ENCODE assay signal across 8 cellular contexts in the genomic region with DNA sequence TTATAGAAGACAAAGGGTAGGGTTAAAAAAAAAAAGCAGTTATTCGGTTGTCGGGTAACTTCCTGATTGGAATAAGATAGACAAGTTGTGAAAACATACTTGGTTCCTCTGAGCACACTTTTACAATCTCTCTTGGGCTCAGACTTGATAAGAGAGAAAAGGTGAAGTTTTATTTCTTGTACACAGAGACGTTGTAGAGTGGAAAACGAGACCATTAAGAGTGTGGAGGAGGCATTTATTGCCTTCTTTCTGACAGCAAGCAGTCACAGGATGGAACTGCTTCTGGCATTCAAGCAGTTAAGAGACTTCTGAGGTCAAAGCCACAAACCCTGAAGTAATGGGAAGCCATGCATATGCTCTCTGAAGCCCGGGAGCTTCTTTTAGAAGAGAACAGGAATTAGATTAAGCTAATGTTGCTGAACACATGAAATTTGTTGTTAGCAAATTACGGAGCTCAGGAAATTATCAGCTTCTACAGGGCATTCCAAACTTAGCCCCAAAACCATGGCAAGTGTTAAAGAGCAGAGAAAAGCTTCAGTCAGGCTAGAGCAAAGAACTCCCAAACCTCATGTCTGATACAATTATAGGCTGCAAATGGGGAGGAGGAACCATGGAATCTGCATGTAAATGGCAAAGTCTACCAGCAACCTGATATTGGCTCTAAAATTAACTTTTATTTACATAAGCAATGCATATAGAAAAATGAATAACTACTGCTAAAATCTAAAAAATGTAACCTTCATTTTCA. TPM values are rescaled to one million over a fixed set of nuclear protein-coding genes. Genes with fewer than 3 reads are reported as not detected.
DNase-seq lines count a peak whose midpoint lies in the region; TF ChIP-seq lines count a peak whose summit lies in the region.

No MANE protein-coding gene starts in this region.

- H3K4me3 ChIP-seq in mammary epithelial cell (replicated peaks in 1 of 3; ENCODE audit: insufficient read depth in 1 of 3, low read depth in 2 of 3, low read length in 3 of 3) = no peak overlapping the region
- H3K4me3 ChIP-seq in subcutaneous abdominal adipose tissue (ENCODE audit: low read depth in 1 of 5, low read length in 5 of 5) = no peak overlapping the region
- H3K4me3 ChIP-seq in trophoblast cell (ENCODE audit: low read depth, low read length) = no peak overlapping the region
- H3K4me3 ChIP-seq in breast epithelium = no peak overlapping the region

- no peaks in the 10 kb centered on the region for H3K27me3 ChIP-seq in mammary epithelial cell (ENCODE audit: insufficient read depth, low read length)
- H3K27me3 ChIP-seq in subcutaneous abdominal adipose tissue (ENCODE audit: control insufficient read depth in 5 of 5, insufficient read depth in 4 of 5, low read length in 5 of 5) = no peaks in the 10 kb centered on the region
- H3K27me3 ChIP-seq in trophoblast cell (ENCODE audit: insufficient read depth, low read length) = no peaks in the 10 kb centered on the region
- H3K27me3 ChIP-seq in breast epithelium = no peaks in the 10 kb centered on the region

- H3K9ac ChIP-seq in mammary epithelial cell (ENCODE audit: insufficient read depth, low read length) (no peak overlapping the region), subcutaneous abdominal adipose tissue (ENCODE audit: low read length in 5 of 5) (peak overlapping the region in 1 of 5 donors; percentile 41), trophoblast cell (ENCODE audit: low read length) (no peak overlapping the region)

- H3K27me3 Mint-ChIP-seq in MCF 10A (ENCODE audit: insufficient read depth, unreplicated experiment) = no peaks in the 10 kb centered on the region
- no peaks in the 10 kb centered on the region for H3K27me3 Mint-ChIP-seq in T-helper 1 cell treated with Interleukin-12 subunit alpha and Interleukin-12 subunit beta and Interleukin-4 antibody, amounts not matched to agents 30 μg/mL and 1 μg/mL, for 36 hours (ENCODE audit: low read depth)

- H2AK5ac ChIP-seq in trophoblast cell (ENCODE audit: low read length) = no peak overlapping the region

- H3K9me3 Mint-ChIP-seq in MCF 10A (ENCODE audit: unreplicated experiment) = no peaks in the 10 kb centered on the region
- no peaks in the 10 kb centered on the region for H3K9me3 Mint-ChIP-seq in T-helper 1 cell treated with Interleukin-12 subunit alpha and Interleukin-12 subunit beta and Interleukin-4 antibody, amounts not matched to agents 30 μg/mL and 1 μg/mL, for 36 hours

- intact Hi-C loops in mammary epithelial cell (cut with micrococcal nuclease) = no loop called here
- intact Hi-C loops in MCF 10A (cut with micrococcal nuclease) = no loop called here
- intact Hi-C loops in breast epithelium (cut with DNase I; ENCODE audit: low total_unique reads) = no loop called here

- H4K91ac ChIP-seq in trophoblast cell (ENCODE audit: low read depth, low read length) = no peak overlapping the region

- H3K4ac ChIP-seq in trophoblast cell (ENCODE audit: low read depth, low read length) = no peak overlapping the region

- no peak overlapping the region for H3K4me3 Mint-ChIP-seq in MCF 10A (ENCODE audit: unreplicated experiment)
- H3K4me3 Mint-ChIP-seq in T-helper 1 cell treated with Interleukin-12 subunit alpha and Interleukin-12 subunit beta and Interleukin-4 antibody, amounts not matched to agents 30 μg/mL and 1 μg/mL, for 36 hours = peak overlapping the region; percentile 60

- TF ChIP-seq POLR2A in breast epithelium (IDR thresholded peaks at IDR 0.05) = no peak

- dilution Hi-C loops in mammary epithelial cell (cut with HindIII; ENCODE audit: low sequenced_read_pairs) = no loop called here

- no peaks in the 10 kb centered on the region for H3K79me1 ChIP-seq in trophoblast cell (ENCODE audit: low read length)

- H4K12ac ChIP-seq in trophoblast cell (ENCODE audit: low read depth, low read length) = no peak overlapping the region

- DNase-seq in mammary epithelial cell (no peak), MCF 10A (ENCODE audit: unreplicated experiment) (no peak), foreskin melanocyte (peak; percentile 51), cortex of kidney (lab: John Stamatoyannopoulos, UW) (no peak), trophoblast cell (no peak), breast epithelium (ENCODE audit: low spot score in 2 of 2) (no peak)

- POLR2A ChIA-PET in MCF 10A (lab: Yijun Ruan, JAX) = interaction anchor here (0.7 kb wide), 1 partner anchor 367 kb away, joined by 3 read pairs; the partner anchor contains the start of gene SLC30A7

- no peak overlapping the region for H2BK5ac ChIP-seq in trophoblast cell (ENCODE audit: low read depth, low read length, poor library complexity)

- H3K27ac ChIP-seq in mammary epithelial cell (ENCODE audit: insufficient read depth, low read depth, low read length) (no peak overlapping the region), subcutaneous abdominal adipose tissue (ENCODE audit: low read depth, low read length) (peak overlapping the region; percentile 4), trophoblast cell (ENCODE audit: low read depth, low read length) (no peak overlapping the region), breast epithelium (no peak overlapping the region)

- peaks cover 39% of the 10 kb centered on the region for H3K4me1 Mint-ChIP-seq in MCF 10A (ENCODE audit: insufficient read depth, unreplicated experiment)
- H3K4me1 Mint-ChIP-seq in T-helper 1 cell treated with Interleukin-12 subunit alpha and Interleukin-12 subunit beta and Interleukin-4 antibody, amounts not matched to agents 30 μg/mL and 1 μg/mL, for 36 hours (ENCODE audit: low read depth) = peaks cover 59% of the 10 kb centered on the region

- no peak overlapping the region for H3K4me2 ChIP-seq in mammary epithelial cell (ENCODE audit: insufficient read depth, low read depth, low read length)
- H3K4me2 ChIP-seq in trophoblast cell (ENCODE audit: low read length) = no peak overlapping the region

- H3K18ac ChIP-seq in trophoblast cell (ENCODE audit: low read length) = no peak overlapping the region

- H3K79me2 ChIP-seq in mammary epithelial cell (ENCODE audit: insufficient read depth, low read length) = no peaks in the 10 kb centered on the region
- H3K79me2 ChIP-seq in trophoblast cell (ENCODE audit: control insufficient read depth, insufficient read depth, low read length, poor library complexity) = no peaks in the 10 kb centered on the region

- H4K20me1 ChIP-seq in mammary epithelial cell (ENCODE audit: insufficient read depth, low read length) = no peaks in the 10 kb centered on the region

- peaks cover 5% of the 10 kb centered on the region for H3K36me3 Mint-ChIP-seq in MCF 10A (ENCODE audit: insufficient read depth, unreplicated experiment)
- H3K36me3 Mint-ChIP-seq in T-helper 1 cell treated with Interleukin-12 subunit alpha and Interleukin-12 subunit beta and Interleukin-4 antibody, amounts not matched to agents 30 μg/mL and 1 μg/mL, for 36 hours (ENCODE audit: low read depth) = peaks cover 7% of the 10 kb centered on the region

- no peak overlapping the region for H2BK120ac ChIP-seq in trophoblast cell (ENCODE audit: insufficient read depth, low read length, poor library complexity)

- no peak overlapping the region for H2BK12ac ChIP-seq in trophoblast cell (ENCODE audit: low read length)

- H3K36me3 ChIP-seq in mammary epithelial cell (ENCODE audit: insufficient read depth, low read length) (no peaks in the 10 kb centered on the region), subcutaneous abdominal adipose tissue (ENCODE audit: control insufficient read depth in 5 of 5, insufficient read depth in 5 of 5, low read length in 5 of 5) (no peaks in the 10 kb centered on the region), trophoblast cell (ENCODE audit: control insufficient read depth in 1 of 2, insufficient read depth in 2 of 2, low read length in 2 of 2) (no peaks in the 10 kb centered on the region), breast epithelium (no peaks in the 10 kb centered on the region)

- TF ChIP-seq CTCF in mammary epithelial cell (conservative IDR thresholded peaks at IDR 0.05 in 1 of 2, IDR thresholded peaks at IDR 0.05 in 1 of 2; ENCODE audit: extremely low read depth in 1 of 2, insufficient read depth in 1 of 2, low read depth in 1 of 2, low read length in 2 of 2) = no peak
- TF ChIP-seq CTCF in MCF 10A (IDR thresholded peaks at IDR 0.05; ENCODE audit: unreplicated experiment) = no peak
- TF ChIP-seq CTCF in breast epithelium (IDR thresholded peaks at IDR 0.05) = no peak

- peaks cover 25% of the 10 kb centered on the region for H3K4me1 ChIP-seq in mammary epithelial cell (ENCODE audit: insufficient read depth, low read length)
- H3K4me1 ChIP-seq in subcutaneous abdominal adipose tissue (ENCODE audit: control insufficient read depth in 5 of 5, insufficient read depth in 5 of 5, low read length in 5 of 5) = peaks cover 0 to 35% (median 13%) of the 10 kb centered on the region in 5 donors
- H3K4me1 ChIP-seq in trophoblast cell (ENCODE audit: control insufficient read depth in 1 of 2, insufficient read depth in 2 of 2, low read length in 2 of 2) = peaks cover 5 to 9% of the 10 kb centered on the region in 2 experiments
- no peaks in the 10 kb centered on the region for H3K4me1 ChIP-seq in breast epithelium

- in situ Hi-C loops in mammary epithelial cell (cut with MboI; ENCODE audit: low sequenced_read_pairs in 2 of 2) = no loop called here

- no peak overlapping the region for H3K23ac ChIP-seq in trophoblast cell (ENCODE audit: low read length)

- H2AFZ ChIP-seq in mammary epithelial cell (ENCODE audit: low read depth, low read length) (peak overlapping the region; percentile 88), trophoblast cell (ENCODE audit: insufficient read depth, low read length, poor library complexity) (no peak overlapping the region)

- no peak overlapping the region for H4K8ac ChIP-seq in trophoblast cell (ENCODE audit: low read depth, low read length)

- H3K9me3 ChIP-seq in mammary epithelial cell (replicated peaks; ENCODE audit: insufficient read depth, low read length) (no peaks in the 10 kb centered on the region), subcutaneous abdominal adipose tissue (ENCODE audit: control insufficient read depth in 5 of 5, low read length in 5 of 5) (no peaks in the 10 kb centered on the region), trophoblast cell (ENCODE audit: insufficient read depth, low read depth, low read length) (no peaks in the 10 kb centered on the region), breast epithelium (no peaks in the 10 kb centered on the region)

- BruUV-seq in mammary epithelial cell (replicated peaks; lab: Mats Ljungman, UMichigan) = no TSS peak
- BruUV-seq in MCF 10A (replicated peaks; lab: Mats Ljungman, UMichigan) = no TSS peak

- WGBS in mammary epithelial cell (ENCODE audit: low coverage, missing lambda C conversion rate) = 25% methylated on average over 5 of the region's 6 CpGs
- no CpG with 5 or more reads among the region's 6 CpGs for WGBS in trophoblast cell (ENCODE audit: extremely low coverage, insufficient coverage, insufficient read length)

- no peak overlapping the region for H3K14ac ChIP-seq in trophoblast cell (ENCODE audit: low read length)

- CTCF ChIA-PET in mammary epithelial cell (lab: Charles Lee; ENCODE audit: low non-redundant PET) = no interaction called here
- CTCF ChIA-PET in MCF 10A (lab: Yijun Ruan, JAX) = interaction anchor here (0.6 to 9.2 kb wide), 5 partner anchors 10 to 1770 kb away, joined by 3 to 88 read pairs (median 4); no protein-coding TSS in a partner anchor

- no peak overlapping the region for H3K27ac Mint-ChIP-seq in MCF 10A (ENCODE audit: low read depth, unreplicated experiment)
- peak overlapping the region; percentile 70 for H3K27ac Mint-ChIP-seq in T-helper 1 cell treated with Interleukin-12 subunit alpha and Interleukin-12 subunit beta and Interleukin-4 antibody, amounts not matched to agents 30 μg/mL and 1 μg/mL, for 36 hours

RNA-seq across cellular contexts. Expression of gene S1PR1, which starts 26.0 kb away (rescaled TPM):
- total RNA-seq in mammary epithelial cell (1 to 10 TPM; 3.7 to 4.2 TPM), MCF 10A (2022) (0.52 and 0.86 TPM in 2 replicates), breast epithelium (100 to 1,000 TPM in 1 of 3 donors, 10 to 100 TPM in 2; 28.2 to 133 (median 64.6) TPM)
- 11.5 TPM for polyA plus RNA-seq in mammary epithelial cell
- polyA minus RNA-seq in mammary epithelial cell = 16.4 TPM
- 4.1 and 5.7 TPM in 2 replicates for polyA plus RNA-seq in trophoblast cell (2013)

Comparison
In these comparisons a context has a peak if more than half of its experiments do, and no peak if none do; other contexts are left out.
1. RNA of gene S1PR1, which starts 26.0 kb away (total RNA-seq): 28.2 to 133 TPM in breast epithelium; 3.7 to 4.2 TPM in mammary epithelial cell and 0.52 to 0.86 TPM in MCF 10A; every median in the first group is over 4 times any median in the second.